11 cellular contexts compared by ENCODE assay signal in genomic region chr11:44737222-44737621, GRCh38.
"Had no signal": no experiment of that assay in that cellular context is flagged by ENCODE, and none has a peak within 500 bp of the region (broad histone marks: within the 10 kb centered on the region; RNA-seq: fewer than 3 reads in every experiment).

No MANE protein-coding gene starts in this region.

- DNase-seq: activated naive CD4-positive, alpha-beta T cell treated with anti-CD3 and anti-CD28 coated beads, Interleukin-2, amount 50 U/mL, for 16 hours; amniotic stem cell; body of pancreas; effector memory CD8-positive, alpha-beta T cell; immature natural killer cell; midbrain; naive B cell; stimulated activated CD4-positive, alpha-beta T cell treated with anti-CD3 and anti-CD28 coated beads, Interleukin-4, amount 100 ng/mL, for 1 hour; T-helper 9 cell had no signal

- H3K36me3 Mint-ChIP-seq: immature natural killer cell had no signal

- H3K27ac Mint-ChIP-seq: effector memory CD8-positive, alpha-beta T cell; immature natural killer cell had no signal

- H3K4me3 ChIP-seq: body of pancreas, lung had no signal

- ATAC-seq: body of pancreas; effector memory CD8-positive, alpha-beta T cell had no signal

- H3K4me1 Mint-ChIP-seq: immature natural killer cell had no signal

- H3K9me3 ChIP-seq: body of pancreas had no signal

- H3K4me3 Mint-ChIP-seq: effector memory CD8-positive, alpha-beta T cell; immature natural killer cell; naive B cell had no signal

- H3K9me3 Mint-ChIP-seq: effector memory CD8-positive, alpha-beta T cell; immature natural killer cell; naive B cell had no signal

- H3K4me1 ChIP-seq: body of pancreas had no signal

- H3K27me3 ChIP-seq: body of pancreas had no signal

- FAIRE-seq: urothelium cell line had no signal

- H3K27ac ChIP-seq: body of pancreas had no signal
